Comparison of ENCODE assay signal across 7 cellular contexts in the genomic region with DNA sequence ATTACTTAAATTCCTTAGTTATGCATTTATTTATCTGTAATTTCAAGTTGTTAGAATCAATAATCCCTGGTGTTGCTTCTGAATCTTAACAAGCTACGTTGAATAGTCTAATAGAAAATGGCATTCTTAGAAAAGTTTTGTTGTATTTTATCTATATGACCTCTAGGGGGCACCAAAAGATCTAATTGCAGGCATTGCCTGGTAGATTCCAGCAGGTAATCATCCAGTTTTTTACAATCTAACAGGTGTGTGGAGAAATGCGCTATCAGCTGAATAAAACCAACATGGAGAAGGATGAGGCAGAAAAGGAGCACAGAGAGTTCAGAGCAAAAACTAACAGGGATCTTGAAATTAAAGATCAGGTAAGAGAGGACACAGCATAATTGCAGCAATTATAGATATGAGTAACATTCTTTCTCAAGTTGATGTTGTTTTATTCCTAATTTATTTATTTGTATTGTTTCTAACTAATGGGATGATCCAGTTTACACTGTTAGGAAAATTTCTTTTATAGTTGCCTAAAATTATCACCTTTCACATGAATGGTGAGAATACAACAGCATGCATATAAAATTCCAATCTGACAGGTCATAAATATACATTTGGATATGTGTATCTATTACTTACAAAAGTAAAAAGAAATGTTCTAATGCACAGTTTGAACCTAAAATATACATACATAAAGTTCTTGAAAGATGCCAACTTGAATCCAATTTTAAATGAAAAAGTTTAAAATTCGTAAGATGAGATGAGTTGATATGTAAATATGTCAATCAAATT.
DNase-seq lines count a peak whose midpoint lies in the region; ATAC-seq and TF ChIP-seq lines count a peak whose summit lies in the region.

No MANE protein-coding gene starts in this region.

- H3K27ac Mint-ChIP-seq in immature natural killer cell, result no peak overlapping the region
- no peak overlapping the region for H3K27ac Mint-ChIP-seq in effector memory CD8-positive, alpha-beta T cell

- H3K27ac ChIP-seq in transverse colon, result no peak overlapping the region

- H3K4me3 ChIP-seq in adipocyte (ENCODE audit: low read length) (no peak overlapping the region), transverse colon (no peak overlapping the region)

- H3K27me3 ChIP-seq in adipocyte (replicated peaks; ENCODE audit: control insufficient read depth, insufficient read depth, low read length), result no peaks in the 10 kb centered on the region
- no peaks in the 10 kb centered on the region for H3K27me3 ChIP-seq in transverse colon

- no peak overlapping the region for H3K4me3 Mint-ChIP-seq in immature natural killer cell
- no peak overlapping the region for H3K4me3 Mint-ChIP-seq in effector memory CD8-positive, alpha-beta T cell

- no peak for TF ChIP-seq EP300 in transverse colon (IDR thresholded peaks at IDR 0.05; ENCODE audit: low read depth)

- whole genome bisulfite sequencing in transverse colon (ENCODE audit: low coverage in 1 of 2), 2 donors, result 42 to 48% methylated on average over 3 of the region's 3 CpGs

- peaks cover 35% of the 10 kb centered on the region for H3K36me3 ChIP-seq in adipocyte (ENCODE audit: control insufficient read depth, insufficient read depth, low read length, severe bottlenecking)
- H3K36me3 ChIP-seq in transverse colon, result peaks cover 0 to 5% (median 0%) of the 10 kb centered on the region in 4 donors

- DNase-seq in GM10248 (ENCODE audit: extremely low spot score) (peak; percentile 47), NCI-H2171 treated with DMSO at 0.1 percent for 48 hours (lab: John Stamatoyannopoulos, UW) (peak; percentile 91), adipocyte (ENCODE audit: low read depth) (peak; percentile 81), immature natural killer cell (peak; percentile 33 to 46 (median 44)), transverse colon (no peak)
- no peak for DNase-seq in effector memory CD8-positive, alpha-beta T cell

- CTCF ChIA-PET in GM10248 (lab: Yijun Ruan, JAX), result interaction anchor here (0.7 to 3.1 kb wide), 34 partner anchors 8 to 955 kb away, joined by 3 to 24 read pairs (median 4); no protein-coding TSS in a partner anchor

- no peak overlapping the region for H3K9ac ChIP-seq in adipocyte (ENCODE audit: low read length)

- no peaks in the 10 kb centered on the region for H3K9me3 Mint-ChIP-seq in immature natural killer cell
- H3K9me3 Mint-ChIP-seq in effector memory CD8-positive, alpha-beta T cell, result no peaks in the 10 kb centered on the region

- no peaks in the 10 kb centered on the region for H3K27me3 Mint-ChIP-seq in immature natural killer cell (ENCODE audit: low read depth in 3 of 3)
- no peaks in the 10 kb centered on the region for H3K27me3 Mint-ChIP-seq in effector memory CD8-positive, alpha-beta T cell

- POLR2A ChIA-PET in GM10248 (lab: Yijun Ruan, JAX), result no interaction called here

- no peaks in the 10 kb centered on the region for H3K4me1 Mint-ChIP-seq in immature natural killer cell
- no peaks in the 10 kb centered on the region for H3K4me1 Mint-ChIP-seq in effector memory CD8-positive, alpha-beta T cell (ENCODE audit: low read depth in 2 of 2)

- peak; percentile 53 for ATAC-seq in HG03095 (IDR thresholded peaks at IDR 0.05; ENCODE audit: unreplicated experiment)
- no peak for ATAC-seq in effector memory CD8-positive, alpha-beta T cell (replicated peaks)

- H3K9me3 ChIP-seq in adipocyte (ENCODE audit: control insufficient read depth, low read length) (no peaks in the 10 kb centered on the region), transverse colon (no peaks in the 10 kb centered on the region)

- in situ Hi-C loops in transverse colon (cut with MboI; ENCODE audit: low pct_ligation_motif_present in 1 of 4, low pct_unique_long_range_greater_than_20kb in 1 of 4, low sequenced_read_pairs in 3 of 4), result loop anchor here (5.0 to 25.0 kb wide), 6 partner anchors 393 to 943 kb away; no protein-coding TSS in a partner anchor

- intact Hi-C loops in transverse colon (cut with DNase I; ENCODE audit: low total_unique reads), result loop anchor here (5.0 to 10.0 kb wide), 2 partner anchors 411 to 928 kb away; no protein-coding TSS in a partner anchor

- H3K36me3 Mint-ChIP-seq in immature natural killer cell, result peaks cover 0 to 5% (median 0%) of the 10 kb centered on the region in 3 donors
- H3K36me3 Mint-ChIP-seq in effector memory CD8-positive, alpha-beta T cell (ENCODE audit: insufficient read depth), result peaks cover 4% of the 10 kb centered on the region

- TF ChIP-seq CTCF in GM10248 (IDR thresholded peaks at IDR 0.05; ENCODE audit: control extremely low read depth, extremely low read depth, low read depth, missing control alignments) (peak; percentile 48), transverse colon (IDR thresholded peaks at IDR 0.05) (peak; percentile 65 to 75 (median 73))

- H3K4me1 ChIP-seq in adipocyte (ENCODE audit: control insufficient read depth, insufficient read depth, low read length) (no peaks in the 10 kb centered on the region), transverse colon (peaks cover 0 to 6% (median 1%) of the 10 kb centered on the region in 4 donors)

- TF ChIP-seq POLR2A in transverse colon (IDR thresholded peaks at IDR 0.05), result no peak

Comparison
In these comparisons a context has a peak if more than half of its experiments do, and no peak if none do; other contexts are left out.
1. DNase-seq: peak in GM10248 (single experiment), NCI-H2171 treated with DMSO at 0.1 percent for 48 hours (single experiment), adipocyte (single experiment) and immature natural killer cell (3 of 3); none in transverse colon (single experiment) and effector memory CD8-positive, alpha-beta T cell (0 of 3).